Comparison of ENCODE assay signal across 24 cellular contexts in genomic region chr2:241852981-241853631, GRCh38. TPM values are rescaled to one million over a fixed set of nuclear protein-coding genes. Genes with fewer than 3 reads are reported as not detected.
A peak's percentile ranks its signal among the peaks of the same experiment; 100 is the strongest.
DNase-seq lines count a peak whose midpoint lies in the region; ATAC-seq and TF ChIP-seq lines count a peak whose summit lies in the region.
"Had no signal": no experiment of that assay in that cellular context is flagged by ENCODE, and none has a peak within 500 bp of the region (broad histone marks: within the 10 kb centered on the region; RNA-seq: fewer than 3 reads in every experiment).

No MANE protein-coding gene starts in this region.

- H2BK120ac ChIP-seq in IMR-90 (ENCODE audit: low read depth, low read length): no peak overlapping the region

- H3K79me1 ChIP-seq in IMR-90 (ENCODE audit: low read depth in 1 of 2, low read length in 2 of 2): no peaks in the 10 kb centered on the region

- no peaks in the 10 kb centered on the region for H3K9me2 ChIP-seq in SK-N-SH

- no peak for TF ChIP-seq RAD21 in SK-N-SH (IDR thresholded peaks at IDR 0.05; ENCODE audit: low read length)
- no peak for TF ChIP-seq RAD21 in IMR-90 (IDR thresholded peaks at IDR 0.05; ENCODE audit: low read length)

- H3K4me2 ChIP-seq in SK-N-SH (no peak overlapping the region), BLaER1 (peak overlapping the region; percentile 100), IMR-90 (ENCODE audit: low read depth, low read length) (no peak overlapping the region), osteoblast (ENCODE audit: insufficient read depth, low read length) (no peak overlapping the region)

- H3K23ac ChIP-seq in IMR-90 (ENCODE audit: low read depth, low read length): no peak overlapping the region

- DNase-seq in SK-N-SH (peak; percentile 31), IMR-90 (no peak), osteoblast (ENCODE audit: insufficient read length, low spot score, missing footprints) (peak; percentile 79), esophagus squamous epithelium (lab: John Stamatoyannopoulos, UW) (no peak), UCSD-AML1 (lab: John Stamatoyannopoulos, UW; ENCODE audit: unreplicated experiment) (no peak)
- DNase-seq: KG1; MM.1S; NCI-H1417 treated with DMSO at 0.1 percent for 48 hours; NCI-H2081; NCI-H2227 treated with DMSO at 0.1 percent for 48 hours; stimulated activated naive CD4-positive, alpha-beta T cell treated with Interleukin-2 at 50 U/mL for 16 hours had no signal

- no peak overlapping the region for H4K5ac ChIP-seq in IMR-90 (ENCODE audit: low read depth, low read length)

- TF ChIP-seq POLR2A in IMR-90 (IDR thresholded peaks at IDR 0.05; ENCODE audit: low read depth, low read length) (no peak), esophagus squamous epithelium (IDR thresholded peaks at IDR 0.05) (no peak)

- no peak overlapping the region for H2BK5ac ChIP-seq in IMR-90 (ENCODE audit: low read depth, low read length, poor library complexity, severe bottlenecking)

- no peaks in the 10 kb centered on the region for H3K36me3 ChIP-seq in SK-N-SH (replicated peaks in 1 of 2; ENCODE audit: control insufficient read depth in 1 of 2, insufficient read depth in 2 of 2, low read length in 1 of 2)
- peaks cover 17% of the 10 kb centered on the region; the same call in 1 of the 2 replicates for H3K36me3 ChIP-seq in BLaER1
- H3K36me3 ChIP-seq in IMR-90 (ENCODE audit: control insufficient read depth, insufficient read depth, low read length): no peaks in the 10 kb centered on the region
- H3K36me3 ChIP-seq in osteoblast (ENCODE audit: insufficient read depth, low read length): no peaks in the 10 kb centered on the region
- no peaks in the 10 kb centered on the region for H3K36me3 ChIP-seq in esophagus squamous epithelium
- H3K36me3 ChIP-seq: HAP-1, SJSA1 had no signal

- no peaks in the 10 kb centered on the region for H3K9me3 ChIP-seq in SK-N-SH
- no peaks in the 10 kb centered on the region for H3K9me3 ChIP-seq in BLaER1
- no peaks in the 10 kb centered on the region for H3K9me3 ChIP-seq in IMR-90 (ENCODE audit: control insufficient read depth, insufficient read depth, low read length)
- no peaks in the 10 kb centered on the region for H3K9me3 ChIP-seq in osteoblast (ENCODE audit: low read depth, low read length)
- H3K9me3 ChIP-seq in esophagus squamous epithelium: no peaks in the 10 kb centered on the region
- H3K9me3 ChIP-seq: HAP-1, SJSA1 had no signal

- no TSS peak for BruUV-seq in IMR-90 (replicated peaks; lab: Mats Ljungman, UMichigan)

- H3K9ac ChIP-seq in SK-N-SH (no peak overlapping the region), BLaER1 (no peak overlapping the region), IMR-90 (ENCODE audit: low read depth, low read length) (no peak overlapping the region)

- CTCF ChIA-PET in SK-N-SH (lab: Yijun Ruan, JAX) (no interaction called here), IMR-90 (lab: Yijun Ruan, JAX) (no interaction called here)

- no peaks in the 10 kb centered on the region for H3K79me2 ChIP-seq in SK-N-SH (ENCODE audit: insufficient read depth)
- H3K79me2 ChIP-seq in osteoblast (ENCODE audit: insufficient read depth, low read length): no peaks in the 10 kb centered on the region

- intact Hi-C loops in IMR-90 (cut with micrococcal nuclease): no loop called here
- intact Hi-C loops in esophagus squamous epithelium (cut with DNase I): no loop called here

- ATAC-seq in SK-N-SH treated with all-trans-retinoic acid at 6 μM for 48 hours (no peak), IMR-90 (ENCODE audit: low read depth) (no peak), HG03097 (IDR thresholded peaks at IDR 0.05; ENCODE audit: low FRiP score, unreplicated experiment) (no peak)

- no peaks in the 10 kb centered on the region for H3K27me3 ChIP-seq in SK-N-SH (ENCODE audit: insufficient read depth)
- no peaks in the 10 kb centered on the region for H3K27me3 ChIP-seq in BLaER1
- peaks cover 5% of the 10 kb centered on the region; the same call in 1 of the 2 replicates for H3K27me3 ChIP-seq in IMR-90 (ENCODE audit: control insufficient read depth, insufficient read depth, low read length)
- H3K27me3 ChIP-seq in osteoblast (ENCODE audit: insufficient read depth, low read length): no peaks in the 10 kb centered on the region
- H3K27me3 ChIP-seq in esophagus squamous epithelium: no peaks in the 10 kb centered on the region
- H3K27me3 ChIP-seq: SJSA1 had no signal

- H3K14ac ChIP-seq in IMR-90 (replicated peaks; ENCODE audit: low read depth, low read length): no peak overlapping the region

- no peak overlapping the region for H4K91ac ChIP-seq in IMR-90 (ENCODE audit: insufficient read depth, low read depth, low read length)

- H3K18ac ChIP-seq in IMR-90 (ENCODE audit: low read depth, low read length): no peak overlapping the region

- no peak overlapping the region for H2BK15ac ChIP-seq in IMR-90 (ENCODE audit: low read depth, low read length)

- H2AK9ac ChIP-seq in IMR-90 (replicated peaks; ENCODE audit: low read depth, low read length, poor library complexity): no peak overlapping the region

- POLR2A ChIA-PET in SK-N-SH (lab: Yijun Ruan, JAX): interaction anchor here (0.6 to 0.9 kb wide), 3 partner anchors 12 to 174 kb away, joined by 3 to 4 read pairs (median 3); no protein-coding TSS in a partner anchor
- POLR2A ChIA-PET in IMR-90 (lab: Charles Lee; ENCODE audit: unreplicated experiment): no interaction called here

- H2AFZ ChIP-seq in SK-N-SH (ENCODE audit: low read depth) (no peak overlapping the region), IMR-90 (replicated peaks; ENCODE audit: low read length, poor library complexity) (peak overlapping the region; percentile 19), osteoblast (ENCODE audit: low read length) (no peak overlapping the region)

- H3K4ac ChIP-seq in IMR-90 (ENCODE audit: low read depth, low read length): no peak overlapping the region

- dilution Hi-C loops in IMR-90 (cut with HindIII; ENCODE audit: low sequenced_read_pairs, unreplicated experiment): no loop called here

- 60% methylated on average over 7 of the region's 10 CpGs for WGBS in SK-N-SH (ENCODE audit: low lambda C conversion rate)
- WGBS in IMR-90 (ENCODE audit: extremely low coverage in 2 of 2, insufficient read length in 1 of 2), 2 experiments: 82% methylated on average over 5 of the region's 10 CpGs; no CpG with 5 or more reads in 1 of the 2 experiments
- WGBS in esophagus squamous epithelium, 2 donors: 72 to 87% methylated on average over 3 to 7 of the region's 10 CpGs

- no peak overlapping the region for H3K56ac ChIP-seq in IMR-90 (ENCODE audit: extremely low read depth, insufficient read depth, low read length)

- H2BK20ac ChIP-seq in IMR-90 (ENCODE audit: low read depth, low read length): no peak overlapping the region

- no peak overlapping the region for H2AK5ac ChIP-seq in IMR-90 (ENCODE audit: low read depth, low read length)

- in situ Hi-C loops in IMR-90 (cut with MboI; ENCODE audit: low sequenced_read_pairs): no loop called here

- H3K4me3 ChIP-seq in SK-N-SH (ENCODE audit: low read depth in 2 of 2, low read length in 1 of 2): no peak overlapping the region
- H3K4me3 ChIP-seq in BLaER1: no peak overlapping the region
- H3K4me3 ChIP-seq in IMR-90 (ENCODE audit: insufficient read depth, low read depth, low read length): no peak overlapping the region
- no peak overlapping the region for H3K4me3 ChIP-seq in osteoblast (ENCODE audit: insufficient read depth, low read length)
- no peak overlapping the region for H3K4me3 ChIP-seq in esophagus squamous epithelium
- H3K4me3 ChIP-seq: HAP-1, SJSA1 had no signal

- H3K27ac ChIP-seq in SK-N-SH (ENCODE audit: low read depth in 2 of 2, low read length in 1 of 2) (no peak overlapping the region), BLaER1 (no peak overlapping the region), IMR-90 (ENCODE audit: insufficient read depth, low read length) (no peak overlapping the region), osteoblast (ENCODE audit: low read depth, low read length) (no peak overlapping the region), esophagus squamous epithelium (no peak overlapping the region)
- H3K27ac ChIP-seq: 22Rv1, SJSA1 had no signal

- TF ChIP-seq CTCF in SK-N-SH (IDR thresholded peaks at IDR 0.05): no peak
- no peak for TF ChIP-seq CTCF in IMR-90 (conservative IDR thresholded peaks at IDR 0.05; ENCODE audit: low read depth, low read length)
- TF ChIP-seq CTCF in osteoblast (IDR thresholded peaks at IDR 0.05; ENCODE audit: extremely low read depth, low read depth, low read length): no peak
- TF ChIP-seq CTCF in esophagus squamous epithelium (IDR thresholded peaks at IDR 0.05): no peak

- TF ChIP-seq EP300 in SK-N-SH (IDR thresholded peaks at IDR 0.05; ENCODE audit: borderline replicate concordance in 1 of 2, low read depth in 1 of 2, low read length in 1 of 2): no peak

- H3K4me1 ChIP-seq in SK-N-SH (ENCODE audit: control insufficient read depth in 1 of 2, insufficient read depth in 2 of 2, low read depth in 1 of 2, low read length in 1 of 2) (peaks cover 12 to 32% of the 10 kb centered on the region in 2 experiments; a peak in 3 of 4 replicates), BLaER1 (peaks cover 54% of the 10 kb centered on the region), IMR-90 (ENCODE audit: control insufficient read depth, insufficient read depth, low read length) (peaks cover 3% of the 10 kb centered on the region), osteoblast (ENCODE audit: insufficient read depth, low read length) (no peaks in the 10 kb centered on the region), esophagus squamous epithelium (peaks cover 2 to 8% (median 6%) of the 10 kb centered on the region in 3 donors)
- H3K4me1 ChIP-seq: HAP-1 had no signal

- no peaks in the 10 kb centered on the region for H3K9me1 ChIP-seq in IMR-90 (ENCODE audit: insufficient read depth, low read length)

- H4K20me1 ChIP-seq in SK-N-SH (ENCODE audit: insufficient read depth) (no peaks in the 10 kb centered on the region), BLaER1 (no peaks in the 10 kb centered on the region), IMR-90 (ENCODE audit: insufficient read depth, low read length) (no peaks in the 10 kb centered on the region), osteoblast (ENCODE audit: insufficient read depth, low read length) (no peaks in the 10 kb centered on the region)

- H3F3A ChIP-seq in SK-N-SH (replicated peaks; ENCODE audit: insufficient read depth): no peaks in the 10 kb centered on the region

- H4K8ac ChIP-seq in IMR-90 (ENCODE audit: low read depth in 2 of 2, low read length in 2 of 2): no peak overlapping the region

RNA-seq across cellular contexts. Expression of gene PDCD1, which starts 5.6 kb away (rescaled TPM):
- not detected in 2 replicates for polyA plus RNA-seq in SK-N-SH (2012; rRNA removed)
- polyA plus RNA-seq in SK-N-SH (2012; cell fraction: cytosol; rRNA removed): not detected in 2 replicates
- polyA plus RNA-seq in SK-N-SH (2012; cell fraction: nucleus; rRNA removed): not detected in 2 replicates
- total RNA-seq in IMR-90 (2012; rRNA removed): not detected in 2 replicates
- not detected in 2 replicates for polyA plus RNA-seq in IMR-90 (2012; rRNA removed)
- polyA plus RNA-seq in IMR-90 (2012; cell fraction: cytosol; rRNA removed): not detected in 2 replicates
- polyA plus RNA-seq in IMR-90 (2012; cell fraction: nucleus; rRNA removed; ENCODE audit: low replicate concordance): not detected in 2 replicates
- total RNA-seq in osteoblast: not detected in 2 replicates
- 1 to 10 TPM; 1.2 to 2.5 (median 1.5) TPM for total RNA-seq in esophagus squamous epithelium
- total RNA-seq: glomerular endothelial cell, HT-29, SJSA1, temporal lobe had no signal

RNA-seq across cellular contexts. Expression of gene RTP5, which starts 16.4 kb away (rescaled TPM):
- polyA plus RNA-seq in SK-N-SH (2012; rRNA removed): not detected in 2 replicates
- polyA plus RNA-seq in SK-N-SH (2012; cell fraction: cytosol; rRNA removed): not detected in 2 replicates
- not detected in 2 replicates for polyA plus RNA-seq in SK-N-SH (2012; cell fraction: nucleus; rRNA removed)
- not detected in 2 replicates for total RNA-seq in IMR-90 (2012; rRNA removed)
- polyA plus RNA-seq in IMR-90 (2012; rRNA removed): not detected in 2 replicates
- not detected in 2 replicates for polyA plus RNA-seq in IMR-90 (2012; cell fraction: cytosol; rRNA removed)
- polyA plus RNA-seq in IMR-90 (2012; cell fraction: nucleus; rRNA removed; ENCODE audit: low replicate concordance): not detected in 2 replicates
- total RNA-seq in osteoblast: not detected in 2 replicates
- total RNA-seq in esophagus squamous epithelium: under 1 TPM in 2 of 4 donors, not detected in 2; 0.12 to 0.19 TPM
- total RNA-seq: activated naive CD4-positive, alpha-beta T cell treated with anti-CD3 and anti-CD28 coated beads for 36 hours; activated T-helper 1 cell treated with anti-CD3 and anti-CD28 coated beads, Interleukin-12 subunit alpha, Interleukin-12 subunit beta, Interleukin-2, Interleukin-4 antibody, amounts not matched to agents 30 ng/mL and 10 ng/mL and 1 ng/mL, durations not matched to agents 14 hours and 24 hours and 36 hours; glomerular endothelial cell; HT-29; SJSA1; T-helper 1 cell treated with Interleukin-12 subunit alpha and Interleukin-12 subunit beta and Interleukin-4 antibody, amounts not matched to agents 30 ng/mL and 1 ng/mL, for 36 hours had no signal

RNA-seq across cellular contexts. Expression of gene NEU4, which starts 44.1 kb away (rescaled TPM):
- 0.05 TPM in 1 of 2 replicates, not detected in the other for polyA plus RNA-seq in SK-N-SH (2012; rRNA removed)
- 0.03 and 0.07 TPM in 2 replicates for polyA plus RNA-seq in SK-N-SH (2012; cell fraction: cytosol; rRNA removed)
- 0.54 and 0.62 TPM in 2 replicates for polyA plus RNA-seq in SK-N-SH (2012; cell fraction: nucleus; rRNA removed)
- not detected in 2 replicates for total RNA-seq in IMR-90 (2012; rRNA removed)
- polyA plus RNA-seq in IMR-90 (2012; rRNA removed): not detected in 2 replicates
- not detected in 2 replicates for polyA plus RNA-seq in IMR-90 (2012; cell fraction: cytosol; rRNA removed)
- 0.07 TPM in 2 replicates for polyA plus RNA-seq in IMR-90 (2012; cell fraction: nucleus; rRNA removed; ENCODE audit: low replicate concordance)
- not detected in 2 replicates for total RNA-seq in osteoblast
- total RNA-seq in esophagus squamous epithelium: not detected
- total RNA-seq: activated CD8-positive, alpha-beta memory T cell treated with anti-CD3 and anti-CD28 coated beads for 36 hours; activated naive CD4-positive, alpha-beta T cell treated with anti-CD3 and anti-CD28 coated beads for 36 hours; SJSA1 had no signal

Comparison
In these comparisons a context has a peak if more than half of its experiments do, and no peak if none do; other contexts are left out.
1. DNase-seq: peak in SK-N-SH (single experiment) and osteoblast (single experiment); none in IMR-90 (single experiment), esophagus squamous epithelium (single experiment) and UCSD-AML1 (single experiment).